Comparison of ENCODE assay signal across 8 cellular contexts in genomic region chr4:113436360-113436759, GRCh38.
DNase-seq lines count a peak whose midpoint lies in the region; ATAC-seq and TF ChIP-seq lines count a peak whose summit lies in the region.

No MANE protein-coding gene starts in this region.

- no peaks in the 10 kb centered on the region for H3K27me3 ChIP-seq in osteoblast (ENCODE audit: insufficient read depth, low read length)

- TF ChIP-seq CTCF in osteoblast (IDR thresholded peaks at IDR 0.05; ENCODE audit: extremely low read depth, low read depth, low read length) = no peak

- H3K9me3 ChIP-seq in osteoblast (ENCODE audit: low read depth, low read length) = no peaks in the 10 kb centered on the region

- H3K36me3 ChIP-seq in osteoblast (ENCODE audit: insufficient read depth, low read length) = no peaks in the 10 kb centered on the region

- no peak overlapping the region for H2AFZ ChIP-seq in osteoblast (ENCODE audit: low read length)

- H3K27ac ChIP-seq in epithelial cell of prostate (peak overlapping the region; percentile 71), osteoblast (ENCODE audit: low read depth, low read length) (peak overlapping the region; percentile 88)

- peak overlapping the region; percentile 28 for H3K4me3 ChIP-seq in osteoblast (ENCODE audit: insufficient read depth, low read length)

- no peaks in the 10 kb centered on the region for H4K20me1 ChIP-seq in osteoblast (ENCODE audit: insufficient read depth, low read length)

- H3K4me1 ChIP-seq in osteoblast (ENCODE audit: insufficient read depth, low read length) = peaks cover 60% of the 10 kb centered on the region

- peak overlapping the region; percentile 66 for H3K4me2 ChIP-seq in osteoblast (ENCODE audit: insufficient read depth, low read length)

- ATAC-seq in GM18868 (IDR thresholded peaks at IDR 0.05; ENCODE audit: unreplicated experiment) = no peak
- ATAC-seq in stimulated activated naive CD8-positive, alpha-beta T cell treated with anti-CD3 and anti-CD28 coated beads, Interleukin-15, Interleukin-2, amounts not matched to agents 100 U/mL and 50 U/mL, for 24 hours = no peak
- no peak for ATAC-seq in GM18498 (IDR thresholded peaks at IDR 0.05; ENCODE audit: unreplicated experiment)

- in situ Hi-C loops in Caki2 (cut with HindIII; ENCODE audit: low pct_unique_long_range_greater_than_20kb, low sequenced_read_pairs) = no loop called here

- H3K79me2 ChIP-seq in osteoblast (ENCODE audit: insufficient read depth, low read length) = no peaks in the 10 kb centered on the region

- DNase-seq in Caki2 (ENCODE audit: low read depth) (peak; percentile 17), NCI-H446 (lab: John Stamatoyannopoulos, UW) (peak; percentile 71 to 76), epithelial cell of prostate (ENCODE audit: low read depth, low spot score) (no peak), osteoblast (ENCODE audit: insufficient read length, low spot score, missing footprints) (peak; percentile 66), NCI-H526 (lab: John Stamatoyannopoulos, UW) (no peak)
- no peak for DNase-seq in stimulated activated naive CD8-positive, alpha-beta T cell treated with anti-CD3 and anti-CD28 coated beads, Interleukin-15, Interleukin-2, amounts not matched to agents 100 U/mL and 50 U/mL, for 24 hours

Comparison
In these comparisons a context has a peak if more than half of its experiments do, and no peak if none do; other contexts are left out.
1. DNase-seq: peak in Caki2 (single experiment), NCI-H446 (2 of 2) and osteoblast (single experiment); none in epithelial cell of prostate (single experiment), stimulated activated naive CD8-positive, alpha-beta T cell treated with anti-CD3 and anti-CD28 coated beads, Interleukin-15, Interleukin-2, amounts not matched to agents 100 U/mL and 50 U/mL, for 24 hours (single experiment) and NCI-H526 (0 of 2).